In genomic region chr5:64147849-64148441, GRCh38 we compare ENCODE assay signal across 7 cellular contexts. TPM values are rescaled to one million over a fixed set of nuclear protein-coding genes. Genes with fewer than 3 reads are reported as not detected.
DNase-seq lines count a peak whose midpoint lies in the region; ATAC-seq, FAIRE-seq and TF ChIP-seq lines count a peak whose summit lies in the region.

No MANE protein-coding gene starts in this region.

- H3K4me1 Mint-ChIP-seq in endothelial cell (ENCODE audit: unreplicated experiment), result no peaks in the 10 kb centered on the region
- no peaks in the 10 kb centered on the region for H3K4me1 Mint-ChIP-seq in stimulated activated effector memory CD8-positive, alpha-beta T cell treated with anti-CD3 and anti-CD28 coated beads, Interleukin-12 subunit alpha, Interleukin-12 subunit beta, amount 100 ng/mL, for 72 hours

- H3K9ac ChIP-seq in OCI-LY1 (ENCODE audit: low read length), result no peak overlapping the region

- DNase-seq in GM10266 (ENCODE audit: extremely low spot score) (peak; percentile 50), endothelial cell (ENCODE audit: low spot score) (peak; percentile 66), midbrain (lab: John Stamatoyannopoulos, UW) (peak; percentile 59), RCC 7860 (ENCODE audit: low spot score) (no peak)
- no peak for DNase-seq in stimulated activated effector memory CD8-positive, alpha-beta T cell treated with anti-CD3 and anti-CD28 coated beads, Interleukin-12 subunit alpha, Interleukin-12 subunit beta, amount 100 ng/mL, for 72 hours (ENCODE audit: low spot score in 2 of 2)

- H3K9me3 ChIP-seq in OCI-LY1 (ENCODE audit: low read length), result no peaks in the 10 kb centered on the region

- no peak overlapping the region for H3K27ac Mint-ChIP-seq in endothelial cell (ENCODE audit: unreplicated experiment)
- no peak overlapping the region for H3K27ac Mint-ChIP-seq in stimulated activated effector memory CD8-positive, alpha-beta T cell treated with anti-CD3 and anti-CD28 coated beads, Interleukin-12 subunit alpha, Interleukin-12 subunit beta, amount 100 ng/mL, for 72 hours

- H3K4me1 ChIP-seq in OCI-LY1 (ENCODE audit: insufficient read depth, low read length, severe bottlenecking), result no peaks in the 10 kb centered on the region

- no peaks in the 10 kb centered on the region for H3K79me2 ChIP-seq in OCI-LY1 (ENCODE audit: insufficient read depth, low read length)

- no peaks in the 10 kb centered on the region for H3K27me3 Mint-ChIP-seq in endothelial cell (ENCODE audit: unreplicated experiment)

- H3K4me2 ChIP-seq in OCI-LY1 (ENCODE audit: low read length), result no peak overlapping the region

- no peaks in the 10 kb centered on the region for H3K9me3 Mint-ChIP-seq in endothelial cell (ENCODE audit: unreplicated experiment)
- H3K9me3 Mint-ChIP-seq in stimulated activated effector memory CD8-positive, alpha-beta T cell treated with anti-CD3 and anti-CD28 coated beads, Interleukin-12 subunit alpha, Interleukin-12 subunit beta, amount 100 ng/mL, for 72 hours, result peaks cover 7% of the 10 kb centered on the region

- H3K36me3 ChIP-seq in OCI-LY1 (ENCODE audit: insufficient read depth, low read length), result no peaks in the 10 kb centered on the region

- peak; percentile 57 for ATAC-seq in HG02678 (IDR thresholded peaks at IDR 0.05; ENCODE audit: unreplicated experiment)
- ATAC-seq in stimulated activated effector memory CD8-positive, alpha-beta T cell treated with anti-CD3 and anti-CD28 coated beads, Interleukin-12 subunit alpha, Interleukin-12 subunit beta, amount 100 ng/mL, for 72 hours, result no peak

- no peaks in the 10 kb centered on the region for H3F3A ChIP-seq in OCI-LY1 (ENCODE audit: insufficient read depth, low read length)

- no peaks in the 10 kb centered on the region for H3K36me3 Mint-ChIP-seq in endothelial cell (ENCODE audit: low read depth, unreplicated experiment)
- no peaks in the 10 kb centered on the region for H3K36me3 Mint-ChIP-seq in stimulated activated effector memory CD8-positive, alpha-beta T cell treated with anti-CD3 and anti-CD28 coated beads, Interleukin-12 subunit alpha, Interleukin-12 subunit beta, amount 100 ng/mL, for 72 hours

- no peaks in the 10 kb centered on the region for H3K27me3 ChIP-seq in OCI-LY1 (ENCODE audit: insufficient read depth, low read length)

- no peak overlapping the region for H2AFZ ChIP-seq in OCI-LY1 (ENCODE audit: low read length)

- no peak for FAIRE-seq in RCC 7860 (lab: Jason Lieb, UNC)

- no peaks in the 10 kb centered on the region for H4K20me1 ChIP-seq in OCI-LY1 (ENCODE audit: insufficient read depth, low read length)

- no peak overlapping the region for H3K4me3 Mint-ChIP-seq in endothelial cell (ENCODE audit: unreplicated experiment)
- H3K4me3 Mint-ChIP-seq in stimulated activated effector memory CD8-positive, alpha-beta T cell treated with anti-CD3 and anti-CD28 coated beads, Interleukin-12 subunit alpha, Interleukin-12 subunit beta, amount 100 ng/mL, for 72 hours, result no peak overlapping the region

- H3K4me3 ChIP-seq in OCI-LY1 (ENCODE audit: low read depth, low read length, poor library complexity, severe bottlenecking), result no peak overlapping the region

- H3K27ac ChIP-seq in OCI-LY1 (ENCODE audit: low read depth, low read length, poor library complexity, severe bottlenecking), result no peak overlapping the region

- TF ChIP-seq CTCF in GM10266 (IDR thresholded peaks at IDR 0.05; ENCODE audit: control insufficient read depth, insufficient read depth, low read depth, missing control alignments) (peak; percentile 66), OCI-LY1 (IDR thresholded peaks at IDR 0.05; ENCODE audit: low read length) (peak; percentile 79), endothelial cell (IDR thresholded peaks at IDR 0.05; ENCODE audit: unreplicated experiment) (peak; percentile 68)

- no peaks in the 10 kb centered on the region for H3K9me2 ChIP-seq in OCI-LY1 (ENCODE audit: low read depth, low read length)

RNA-seq across cellular contexts. Expression of gene RNF180, which starts 17.7 kb away (rescaled TPM):
- 7.8 TPM for total RNA-seq in endothelial cell (ENCODE audit: unreplicated experiment)

Comparison
In these comparisons a context has a peak if more than half of its experiments do, and no peak if none do; other contexts are left out.
1. DNase-seq: peak in GM10266 (single experiment), endothelial cell (single experiment) and midbrain (single experiment); none in RCC 7860 (single experiment) and stimulated activated effector memory CD8-positive, alpha-beta T cell treated with anti-CD3 and anti-CD28 coated beads, Interleukin-12 subunit alpha, Interleukin-12 subunit beta, amount 100 ng/mL, for 72 hours (0 of 2).
2. Peak in every context shown above with its lines, with median percentiles within 50 percentile points of each other: CTCF ChIP-seq.